In genomic region chr6:24273471-24273870, GRCh38 we compare ENCODE assay signal across 17 cellular contexts.
A peak's percentile ranks its signal among the peaks of the same experiment; 100 is the strongest.
DNase-seq lines count a peak whose midpoint lies in the region; ATAC-seq and TF ChIP-seq lines count a peak whose summit lies in the region.
"Had no signal": no experiment of that assay in that cellular context is flagged by ENCODE, and none has a peak within 500 bp of the region (broad histone marks: within the 10 kb centered on the region; RNA-seq: fewer than 3 reads in every experiment).

No MANE protein-coding gene starts in this region.

- no peak overlapping the region for H3K14ac ChIP-seq in mesenchymal stem cell (ENCODE audit: low read length in 2 of 2)

- H3K4me3 ChIP-seq in Loucy (ENCODE audit: low read length, poor library complexity, severe bottlenecking) (no peak overlapping the region), mesenchymal stem cell (ENCODE audit: insufficient read depth in 1 of 2, low read depth in 1 of 2, low read length in 2 of 2) (no peak overlapping the region), smooth muscle cell (no peak overlapping the region)
- H3K4me3 ChIP-seq: BLaER1 treated with 17β-estradiol and CSF1 and Interleukin-3, amounts not matched to agents 10 nM and 100 nM; HAP-1 had no signal

- H3K27me3 Mint-ChIP-seq in activated CD4-positive, alpha-beta T cell treated with anti-CD3 and anti-CD28 coated beads, Interleukin-2, amount 10 ng/mL, durations not matched to agents 7 days and 5 days: peaks cover 19% of the 10 kb centered on the region

- no peak overlapping the region for H2BK12ac ChIP-seq in mesenchymal stem cell (ENCODE audit: low read length in 2 of 2)

- H3K4me1 ChIP-seq in Loucy (ENCODE audit: insufficient read depth, low read length, poor library complexity, severe bottlenecking) (no peaks in the 10 kb centered on the region), mesenchymal stem cell (ENCODE audit: control insufficient read depth, insufficient read depth, low read depth, low read length) (peaks cover 4% of the 10 kb centered on the region), smooth muscle cell (ENCODE audit: low read depth) (no peaks in the 10 kb centered on the region)
- H3K4me1 ChIP-seq: HAP-1 had no signal

- 72% methylated on average over 4 of the region's 4 CpGs for WGBS in mesenchymal stem cell
- 53% methylated on average over 4 of the region's 4 CpGs for WGBS in smooth muscle cell (ENCODE audit: low lambda C conversion rate)

- H3K4me1 Mint-ChIP-seq in activated CD4-positive, alpha-beta T cell treated with anti-CD3 and anti-CD28 coated beads, Interleukin-2, amount 10 ng/mL, durations not matched to agents 7 days and 5 days: no peaks in the 10 kb centered on the region
- H3K4me1 Mint-ChIP-seq: stimulated activated naive B cell treated with anti-CD40 and anti-IgM and Interleukin-4, amounts not matched to agents 10 μg/mL and 1 μg/mL and 100 μg/mL, for 72 hours had no signal

- no peak overlapping the region for H3K27ac ChIP-seq in mesenchymal stem cell (ENCODE audit: low read length, poor library complexity, severe bottlenecking)
- H3K27ac ChIP-seq in smooth muscle cell (ENCODE audit: low read depth): no peak overlapping the region
- H3K27ac ChIP-seq: BLaER1 treated with 17β-estradiol and CSF1 and Interleukin-3, amounts not matched to agents 10 nM and 100 nM had no signal

- H2AK5ac ChIP-seq in mesenchymal stem cell (ENCODE audit: low read length, severe bottlenecking): no peak overlapping the region

- no peak overlapping the region for H4K8ac ChIP-seq in mesenchymal stem cell (ENCODE audit: low read length)

- no peak overlapping the region for H2BK15ac ChIP-seq in mesenchymal stem cell (ENCODE audit: low read depth, poor library complexity, severe bottlenecking)

- no peak overlapping the region for H3K4me3 Mint-ChIP-seq in activated CD4-positive, alpha-beta T cell treated with anti-CD3 and anti-CD28 coated beads, Interleukin-2, amount 10 ng/mL, durations not matched to agents 7 days and 5 days
- H3K4me3 Mint-ChIP-seq: stimulated activated naive B cell treated with anti-CD40 and anti-IgM and Interleukin-4, amounts not matched to agents 10 μg/mL and 1 μg/mL and 100 μg/mL, for 72 hours had no signal

- H3F3A ChIP-seq in Loucy (ENCODE audit: low read depth): no peaks in the 10 kb centered on the region
- H3F3A ChIP-seq in smooth muscle cell (ENCODE audit: low read depth): no peaks in the 10 kb centered on the region

- no peak overlapping the region for H2BK5ac ChIP-seq in mesenchymal stem cell (ENCODE audit: low read depth, low read length, poor library complexity, severe bottlenecking)

- H2AFZ ChIP-seq in Loucy (ENCODE audit: low read length) (0 out of 2 replicates have a peak overlapping the region, but pooled peaks have one; percentile 29), mesenchymal stem cell (ENCODE audit: low read depth, low read length) (no peak overlapping the region), smooth muscle cell (ENCODE audit: low read depth) (no peak overlapping the region)

- no peak overlapping the region for H3K27ac Mint-ChIP-seq in activated CD4-positive, alpha-beta T cell treated with anti-CD3 and anti-CD28 coated beads, Interleukin-2, amount 10 ng/mL, durations not matched to agents 7 days and 5 days
- H3K27ac Mint-ChIP-seq: activated naive CD4-positive, alpha-beta T cell treated with anti-CD3 and anti-CD28 coated beads, Interleukin-2, amount 50 U/mL, for 72 hours; stimulated activated naive B cell treated with anti-CD40 and anti-IgM and Interleukin-4, amounts not matched to agents 10 μg/mL and 1 μg/mL and 100 μg/mL, for 72 hours had no signal

- H3K79me2 ChIP-seq in Loucy (ENCODE audit: insufficient read depth, low read length) (no peaks in the 10 kb centered on the region), smooth muscle cell (ENCODE audit: low read depth) (no peaks in the 10 kb centered on the region)

- no peak overlapping the region for H3K18ac ChIP-seq in mesenchymal stem cell (ENCODE audit: low read depth in 1 of 2, low read length in 2 of 2)

- no peaks in the 10 kb centered on the region for H3K9me2 ChIP-seq in Loucy (replicated peaks; ENCODE audit: low read depth, low read length)

- no peaks in the 10 kb centered on the region for H3K9me3 Mint-ChIP-seq in activated CD4-positive, alpha-beta T cell treated with anti-CD3 and anti-CD28 coated beads, Interleukin-2, amount 10 ng/mL, durations not matched to agents 7 days and 5 days
- H3K9me3 Mint-ChIP-seq: activated naive CD4-positive, alpha-beta T cell treated with anti-CD3 and anti-CD28 coated beads, Interleukin-2, amount 50 U/mL, for 72 hours; stimulated activated naive B cell treated with anti-CD40 and anti-IgM and Interleukin-4, amounts not matched to agents 10 μg/mL and 1 μg/mL and 100 μg/mL, for 72 hours had no signal

- H3K9me3 ChIP-seq in Loucy (ENCODE audit: insufficient read depth, low read depth, low read length) (no peaks in the 10 kb centered on the region), mesenchymal stem cell (ENCODE audit: control insufficient read depth, low read length) (no peaks in the 10 kb centered on the region), smooth muscle cell (replicated peaks; ENCODE audit: low read depth) (no peaks in the 10 kb centered on the region)
- H3K9me3 ChIP-seq: BLaER1 treated with 17β-estradiol and CSF1 and Interleukin-3, amounts not matched to agents 10 nM and 100 nM; HAP-1 had no signal

- H3K23ac ChIP-seq in mesenchymal stem cell (ENCODE audit: low read length in 2 of 2): no peak overlapping the region

- no peak for TF ChIP-seq CTCF in Loucy (conservative IDR thresholded peaks at IDR 0.05; ENCODE audit: low read length)
- TF ChIP-seq CTCF in smooth muscle cell (IDR thresholded peaks at IDR 0.05; ENCODE audit: borderline replicate concordance, insufficient read depth, poor library complexity, severe bottlenecking): no peak

- H4K91ac ChIP-seq in mesenchymal stem cell (ENCODE audit: low read length): no peak overlapping the region

- H3K4me2 ChIP-seq in Loucy (ENCODE audit: low read depth, low read length, poor library complexity, severe bottlenecking) (no peak overlapping the region), mesenchymal stem cell (ENCODE audit: low read length, poor library complexity, severe bottlenecking) (no peak overlapping the region), smooth muscle cell (no peak overlapping the region)
- H3K4me2 ChIP-seq: BLaER1 treated with 17β-estradiol and CSF1 and Interleukin-3, amounts not matched to agents 10 nM and 100 nM had no signal

- H3K36me3 ChIP-seq in Loucy (ENCODE audit: insufficient read depth, low read length): no peaks in the 10 kb centered on the region
- H3K36me3 ChIP-seq in mesenchymal stem cell (ENCODE audit: control insufficient read depth in 1 of 2, insufficient read depth in 2 of 2, low read depth in 1 of 2, low read length in 2 of 2): no peaks in the 10 kb centered on the region
- no peaks in the 10 kb centered on the region for H3K36me3 ChIP-seq in smooth muscle cell (ENCODE audit: low read depth)
- H3K36me3 ChIP-seq: BLaER1 treated with 17β-estradiol and CSF1 and Interleukin-3, amounts not matched to agents 10 nM and 100 nM; HAP-1 had no signal

- no peak for ATAC-seq in HG02623 (IDR thresholded peaks at IDR 0.05; ENCODE audit: unreplicated experiment)
- ATAC-seq: activated naive CD4-positive, alpha-beta T cell treated with anti-CD3 and anti-CD28 coated beads, Interleukin-2, amount 50 U/mL, for 72 hours; esophagus mucosa; stimulated activated naive B cell treated with anti-CD40 and anti-IgM and Interleukin-4, amounts not matched to agents 10 μg/mL and 1 μg/mL and 100 μg/mL, for 72 hours had no signal

- no peak overlapping the region for H3K4ac ChIP-seq in mesenchymal stem cell (ENCODE audit: low read depth in 1 of 2, low read length in 2 of 2)

- H3K9ac ChIP-seq in Loucy (ENCODE audit: low read depth, low read length, poor library complexity, severe bottlenecking): no peak overlapping the region
- no peak overlapping the region for H3K9ac ChIP-seq in mesenchymal stem cell (ENCODE audit: low read length)
- no peak overlapping the region for H3K9ac ChIP-seq in smooth muscle cell (ENCODE audit: low read depth)
- H3K9ac ChIP-seq: BLaER1 treated with 17β-estradiol and CSF1 and Interleukin-3, amounts not matched to agents 10 nM and 100 nM had no signal

- CTCF ChIA-PET in activated CD4-positive, alpha-beta T cell treated with anti-CD3 and anti-CD28 coated beads, Interleukin-2, amount 10 ng/mL, durations not matched to agents 7 days and 5 days (lab: Charles Lee): interaction anchor here (0.7 kb wide), 1 partner anchor 31 kb away, joined by 3 read pairs; no protein-coding TSS in a partner anchor

- H3K27me3 ChIP-seq in Loucy (ENCODE audit: insufficient read depth, low read length, poor library complexity, severe bottlenecking) (no peaks in the 10 kb centered on the region), mesenchymal stem cell (ENCODE audit: control insufficient read depth in 1 of 2, insufficient read depth in 1 of 2, low read length in 2 of 2) (peaks cover 0 to 4% of the 10 kb centered on the region in 2 experiments), smooth muscle cell (ENCODE audit: low read depth) (peaks cover 7% of the 10 kb centered on the region)
- H3K27me3 ChIP-seq: BLaER1 treated with 17β-estradiol and CSF1 and Interleukin-3, amounts not matched to agents 10 nM and 100 nM had no signal

- H3K36me3 Mint-ChIP-seq in activated CD4-positive, alpha-beta T cell treated with anti-CD3 and anti-CD28 coated beads, Interleukin-2, amount 10 ng/mL, durations not matched to agents 7 days and 5 days (ENCODE audit: low read depth): no peaks in the 10 kb centered on the region
- H3K36me3 Mint-ChIP-seq: activated naive CD4-positive, alpha-beta T cell treated with anti-CD3 and anti-CD28 coated beads, Interleukin-2, amount 50 U/mL, for 72 hours; stimulated activated naive B cell treated with anti-CD40 and anti-IgM and Interleukin-4, amounts not matched to agents 10 μg/mL and 1 μg/mL and 100 μg/mL, for 72 hours had no signal

- no peaks in the 10 kb centered on the region for H4K20me1 ChIP-seq in Loucy (ENCODE audit: insufficient read depth, low read length, poor library complexity, severe bottlenecking)
- H4K20me1 ChIP-seq in smooth muscle cell (ENCODE audit: low read depth): no peaks in the 10 kb centered on the region
- H4K20me1 ChIP-seq: BLaER1 treated with 17β-estradiol and CSF1 and Interleukin-3, amounts not matched to agents 10 nM and 100 nM had no signal

- no peak overlapping the region for H2BK120ac ChIP-seq in mesenchymal stem cell (ENCODE audit: low read depth, low read length)

- H3K79me1 ChIP-seq in mesenchymal stem cell (replicated peaks; ENCODE audit: low read length, poor library complexity, severe bottlenecking): peaks cover 7% of the 10 kb centered on the region

- POLR2A ChIA-PET in activated CD4-positive, alpha-beta T cell treated with anti-CD3 and anti-CD28 coated beads, Interleukin-2, amount 10 ng/mL, durations not matched to agents 7 days and 5 days (lab: Charles Lee): no interaction called here

- DNase-seq in DMS79 treated with DMSO at 0.1 percent for 48 hours (lab: John Stamatoyannopoulos, UW) (peak; percentile 97), amniotic stem cell (lab: John Stamatoyannopoulos, UW) (peak; percentile 11), mesenchymal stem cell (peak; percentile 0), smooth muscle cell (lab: John Stamatoyannopoulos, UW; ENCODE audit: unreplicated experiment) (no peak), NCI-H1092 treated with DMSO at 0.1 percent for 48 hours (lab: John Stamatoyannopoulos, UW) (no peak)
- DNase-seq in activated CD4-positive, alpha-beta T cell treated with anti-CD3 and anti-CD28 coated beads, Interleukin-2, amount 10 ng/mL, durations not matched to agents 7 days and 5 days: no peak
- DNase-seq: GF-D8; NCI-H82; SIG-M5; stimulated activated CD4-positive, alpha-beta T cell treated with anti-CD3 and anti-CD28 coated beads, Interleukin-4, amount 100 ng/mL, for 4 hours; stimulated activated naive B cell treated with anti-CD40 and anti-IgM and Interleukin-4, amounts not matched to agents 10 μg/mL and 1 μg/mL and 100 μg/mL, for 72 hours had no signal

Comparison
In these comparisons a context has a peak if more than half of its experiments do, and no peak if none do; other contexts are left out.
1. DNase-seq: peak in DMS79 treated with DMSO at 0.1 percent for 48 hours (single experiment), amniotic stem cell (single experiment) and mesenchymal stem cell (single experiment); none in smooth muscle cell (single experiment), NCI-H1092 treated with DMSO at 0.1 percent for 48 hours (single experiment) and activated CD4-positive, alpha-beta T cell treated with anti-CD3 and anti-CD28 coated beads, Interleukin-2, amount 10 ng/mL, durations not matched to agents 7 days and 5 days (single experiment).